In the genomic region with DNA sequence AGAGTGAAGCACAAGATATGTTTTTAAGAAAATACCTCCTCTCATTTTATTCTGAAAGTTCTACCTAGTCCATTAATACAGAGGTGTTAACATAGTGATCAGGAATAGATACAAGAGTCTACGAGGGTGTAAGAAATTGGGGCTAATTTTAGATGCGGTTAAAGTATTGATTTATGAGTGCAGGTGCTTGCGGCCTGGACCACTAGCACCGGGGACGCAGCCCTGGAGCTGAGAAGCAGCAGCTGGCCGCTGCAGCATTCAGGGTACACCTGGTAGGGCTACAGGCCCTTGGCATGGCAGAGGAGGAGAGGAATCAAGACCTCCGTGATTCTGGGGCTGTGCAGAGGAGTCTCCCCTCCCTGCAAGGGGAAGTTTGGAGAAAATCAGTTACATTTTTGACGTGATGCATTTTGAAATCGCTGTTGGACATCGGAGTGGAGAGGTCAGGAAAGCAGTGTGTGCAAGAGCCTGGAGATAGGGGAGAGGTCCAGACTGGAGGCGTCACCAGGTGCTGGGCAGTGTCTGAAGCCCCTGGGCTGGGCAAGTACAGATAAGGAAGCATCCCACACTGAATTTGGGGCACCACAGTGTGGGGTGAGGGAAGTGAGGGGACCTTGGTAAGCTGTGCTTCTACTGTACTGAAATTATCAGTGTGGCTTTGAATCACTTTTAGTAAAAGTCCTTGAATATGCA, we compare ENCODE assay signal across 26 cellular contexts.
DNase-seq lines count a peak whose midpoint lies in the region; ATAC-seq and TF ChIP-seq lines count a peak whose summit lies in the region.
"Had no signal": no experiment of that assay in that cellular context is flagged by ENCODE, and none has a peak within 500 bp of the region (broad histone marks: within the 10 kb centered on the region; RNA-seq: fewer than 3 reads in every experiment).

No MANE protein-coding gene starts in this region.

- H4K20me1 ChIP-seq in OCI-LY7 (ENCODE audit: insufficient read depth, low read length), result no peaks in the 10 kb centered on the region
- H4K20me1 ChIP-seq: BLaER1 had no signal

- POLR2A ChIA-PET in OCI-LY7 (lab: Charles Lee), result interaction anchor here (0.6 kb wide), 1 partner anchor 1119 kb away, joined by 3 read pairs; no protein-coding TSS in a partner anchor

- TF ChIP-seq EP300 in sigmoid colon (IDR thresholded peaks at IDR 0.05), result no peak

- H3K9me3 ChIP-seq in OCI-LY7 (ENCODE audit: low read length) (peaks cover 8% of the 10 kb centered on the region; the same call in 1 of the 2 replicates), aorta (ENCODE audit: control insufficient read depth, low read length) (peaks cover 1% of the 10 kb centered on the region), sigmoid colon (no peaks in the 10 kb centered on the region)
- H3K9me3 ChIP-seq: A549, ascending aorta, BLaER1, esophagus squamous epithelium, SJSA1 had no signal

- H3K4me1 Mint-ChIP-seq in stimulated activated naive CD8-positive, alpha-beta T cell treated with anti-CD3 and anti-CD28 coated beads, Interleukin-15, amount 100 ng/mL, for 72 hours, result no peaks in the 10 kb centered on the region
- H3K4me1 Mint-ChIP-seq: activated naive CD4-positive, alpha-beta T cell treated with anti-CD3 and anti-CD28 coated beads, Interleukin-2, amount 10 ng/mL, durations not matched to agents 7 days and 5 days; nephron had no signal

- H3K27me3 ChIP-seq in aorta (ENCODE audit: control insufficient read depth in 1 of 2, insufficient read depth in 2 of 2, low read length in 1 of 2) (no peaks in the 10 kb centered on the region), sigmoid colon (no peaks in the 10 kb centered on the region)
- H3K27me3 ChIP-seq: ascending aorta, BLaER1, esophagus squamous epithelium, SJSA1 had no signal

- H3K4me3 Mint-ChIP-seq in stimulated activated naive CD8-positive, alpha-beta T cell treated with anti-CD3 and anti-CD28 coated beads, Interleukin-15, amount 100 ng/mL, for 72 hours, result no peak overlapping the region
- H3K4me3 Mint-ChIP-seq: activated CD4-positive, alpha-beta memory T cell treated with anti-CD3 and anti-CD28 coated beads for 36 hours; activated naive CD4-positive, alpha-beta T cell treated with anti-CD3 and anti-CD28 coated beads, Interleukin-2, amount 10 ng/mL, durations not matched to agents 7 days and 5 days; nephron had no signal

- BruUV-seq in OCI-LY7 (replicated peaks; lab: Mats Ljungman, UMichigan), result no TSS peak

- H3K4me1 ChIP-seq in OCI-LY7 (ENCODE audit: insufficient read depth, low read length, poor library complexity, severe bottlenecking), result peaks cover 17% of the 10 kb centered on the region
- no peaks in the 10 kb centered on the region for H3K4me1 ChIP-seq in aorta (ENCODE audit: control insufficient read depth in 1 of 2, insufficient read depth in 2 of 2, low read length in 2 of 2)
- H3K4me1 ChIP-seq in sigmoid colon, result no peaks in the 10 kb centered on the region
- H3K4me1 ChIP-seq: A549, ascending aorta, BLaER1, SJSA1 had no signal

- peak overlapping the region; percentile 41 for H3K27ac ChIP-seq in OCI-LY7 (ENCODE audit: low read depth, low read length, poor library complexity, severe bottlenecking)
- no peak overlapping the region for H3K27ac ChIP-seq in aorta (ENCODE audit: low read depth in 1 of 2, low read length in 2 of 2)
- H3K27ac ChIP-seq in sigmoid colon, result no peak overlapping the region
- H3K27ac ChIP-seq: A549, ascending aorta, BLaER1, esophagus squamous epithelium, SJSA1, skin epidermis, WERI-Rb-1 had no signal

- no peak overlapping the region for H3K27ac Mint-ChIP-seq in stimulated activated naive CD8-positive, alpha-beta T cell treated with anti-CD3 and anti-CD28 coated beads, Interleukin-15, amount 100 ng/mL, for 72 hours
- H3K27ac Mint-ChIP-seq: activated CD4-positive, alpha-beta memory T cell treated with anti-CD3 and anti-CD28 coated beads for 36 hours; activated naive CD4-positive, alpha-beta T cell treated with anti-CD3 and anti-CD28 coated beads, Interleukin-2, amount 10 ng/mL, durations not matched to agents 7 days and 5 days; nephron; progenitor cell of endocrine pancreas had no signal

- TF ChIP-seq CTCF in OCI-LY7 (conservative IDR thresholded peaks at IDR 0.05; ENCODE audit: low read length) (no peak), sigmoid colon (IDR thresholded peaks at IDR 0.05) (no peak)

- H3K9me3 Mint-ChIP-seq in stimulated activated naive CD8-positive, alpha-beta T cell treated with anti-CD3 and anti-CD28 coated beads, Interleukin-15, amount 100 ng/mL, for 72 hours, result no peaks in the 10 kb centered on the region
- H3K9me3 Mint-ChIP-seq: activated CD4-positive, alpha-beta memory T cell treated with anti-CD3 and anti-CD28 coated beads for 36 hours; activated naive CD4-positive, alpha-beta T cell treated with anti-CD3 and anti-CD28 coated beads, Interleukin-2, amount 10 ng/mL, durations not matched to agents 7 days and 5 days had no signal

- peak overlapping the region; percentile 55 for H3K4me2 ChIP-seq in OCI-LY7 (ENCODE audit: low read length)
- H3K4me2 ChIP-seq: A549, BLaER1 had no signal

- H3K36me3 ChIP-seq in OCI-LY7 (ENCODE audit: insufficient read depth, low read length) (no peaks in the 10 kb centered on the region), aorta (ENCODE audit: control insufficient read depth in 1 of 2, insufficient read depth in 2 of 2, low read length in 1 of 2) (no peaks in the 10 kb centered on the region), sigmoid colon (no peaks in the 10 kb centered on the region)
- H3K36me3 ChIP-seq: ascending aorta, BLaER1, esophagus squamous epithelium, SJSA1, WERI-Rb-1 had no signal

- peak; percentile 50 for ATAC-seq in stimulated activated naive CD8-positive, alpha-beta T cell treated with anti-CD3 and anti-CD28 coated beads, Interleukin-15, amount 100 ng/mL, for 72 hours
- ATAC-seq in stimulated activated naive CD8-positive, alpha-beta T cell treated with anti-CD3 and anti-CD28 coated beads, Interleukin-15, Interleukin-2, amounts not matched to agents 100 U/mL and 50 U/mL, for 24 hours, result no peak
- ATAC-seq in HG02763 (IDR thresholded peaks at IDR 0.05; ENCODE audit: unreplicated experiment) (peak; percentile 81), aorta (ENCODE audit: low FRiP score) (peak; percentile 36)
- ATAC-seq: A549, K562 had no signal

- CTCF ChIA-PET in OCI-LY7 (lab: Charles Lee; ENCODE audit: unreplicated experiment), result no interaction called here

- no peaks in the 10 kb centered on the region for H3K9me2 ChIP-seq in OCI-LY7 (ENCODE audit: insufficient read depth, low read length)

- no peak for DNase-seq in stimulated activated naive CD8-positive, alpha-beta T cell treated with anti-CD3 and anti-CD28 coated beads, Interleukin-15, amount 100 ng/mL, for 72 hours
- no peak for DNase-seq in stimulated activated naive CD8-positive, alpha-beta T cell treated with anti-CD3 and anti-CD28 coated beads, Interleukin-15, Interleukin-2, amounts not matched to agents 100 U/mL and 50 U/mL, for 24 hours
- peak; percentile 74 for DNase-seq in OCI-LY7 (ENCODE audit: low spot score)
- no peak for DNase-seq in aorta
- no peak for DNase-seq in HK-2 (ENCODE audit: unreplicated experiment)
- DNase-seq in stimulated activated naive CD4-positive, alpha-beta T cell treated with Interleukin-2 at 50 U/mL for 16 hours (lab: John Stamatoyannopoulos, UW), result no peak
- DNase-seq in sigmoid colon, result no peak
- DNase-seq: activated CD4-positive, alpha-beta memory T cell treated with anti-CD3 and anti-CD28 coated beads for 36 hours; activated naive CD4-positive, alpha-beta T cell treated with anti-CD3 and anti-CD28 coated beads, Interleukin-2, amount 10 ng/mL, durations not matched to agents 7 days and 5 days; effector memory CD4-positive, alpha-beta T cell; esophagus squamous epithelium; NCI-H1105; NCI-H526 treated with DMSO at 0.1 percent for 48 hours; OCI-M1; stimulated activated CD4-positive, alpha-beta T cell treated with anti-CD3 and anti-CD28 coated beads, Interleukin-2, amount 100 ng/mL, for 48 hours; T-helper 2 cell; WERI-Rb-1 had no signal

- H3K4me3 ChIP-seq in OCI-LY7 (ENCODE audit: low read depth, low read length, poor library complexity, severe bottlenecking) (peak overlapping the region; percentile 28), aorta (ENCODE audit: low read length in 2 of 2) (no peak overlapping the region), sigmoid colon (no peak overlapping the region)
- H3K4me3 ChIP-seq: A549, ascending aorta, BLaER1, esophagus squamous epithelium, K562, SJSA1, skin epidermis had no signal

- WGBS in aorta, 2 donors, result 72 to 77% methylated on average over 11 of the region's 11 CpGs
- 72 to 76% methylated on average over 11 of the region's 11 CpGs for WGBS in sigmoid colon, 2 donors

- H3K27me3 Mint-ChIP-seq in stimulated activated naive CD8-positive, alpha-beta T cell treated with anti-CD3 and anti-CD28 coated beads, Interleukin-15, amount 100 ng/mL, for 72 hours, result peaks cover 16% of the 10 kb centered on the region
- H3K27me3 Mint-ChIP-seq: progenitor cell of endocrine pancreas had no signal

- intact Hi-C loops in OCI-LY7 (cut with micrococcal nuclease; ENCODE audit: unreplicated experiment) (no loop called here), aorta (cut with DNase I) (no loop called here), sigmoid colon (cut with DNase I) (no loop called here)

- peak overlapping the region; percentile 41 for H2AFZ ChIP-seq in OCI-LY7 (ENCODE audit: low read length)

- no peaks in the 10 kb centered on the region for H3K79me2 ChIP-seq in OCI-LY7 (ENCODE audit: insufficient read depth, low read depth, low read length)

- TF ChIP-seq POLR2A in sigmoid colon (IDR thresholded peaks at IDR 0.05), result no peak
